Comparison of ENCODE assay signal across 27 cellular contexts in the genomic region with DNA sequence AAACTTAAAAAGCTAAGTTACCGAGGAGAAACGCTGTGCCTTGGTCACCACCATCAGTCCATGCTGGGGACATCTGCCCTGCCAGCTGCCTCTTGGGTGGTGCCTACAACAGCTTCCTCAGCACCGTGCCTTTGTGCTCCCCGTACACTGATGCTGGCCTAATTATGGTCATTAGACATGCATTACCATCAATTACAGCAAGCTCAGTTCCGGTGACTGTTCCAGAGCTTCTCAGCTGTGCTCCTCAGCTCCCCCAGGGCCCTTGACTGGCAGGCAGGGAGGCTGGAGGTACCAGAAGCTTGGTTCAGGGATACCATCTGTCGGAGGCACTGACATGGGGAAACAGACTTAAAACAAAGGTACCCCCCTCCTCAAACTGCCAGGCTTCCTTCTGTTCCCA. TPM values are rescaled to one million over a fixed set of nuclear protein-coding genes. Genes with fewer than 3 reads are reported as not detected.
DNase-seq lines count a peak whose midpoint lies in the region; ATAC-seq and TF ChIP-seq lines count a peak whose summit lies in the region.
"Had no signal": no experiment of that assay in that cellular context is flagged by ENCODE, and none has a peak within 500 bp of the region (broad histone marks: within the 10 kb centered on the region; RNA-seq: fewer than 3 reads in every experiment).

No MANE protein-coding gene starts in this region.

- 89 to 90% methylated on average over 6 of the region's 6 CpGs for WGBS in thyroid gland, 2 donors

- ATAC-seq in activated CD8-positive, alpha-beta memory T cell treated with anti-CD3 and anti-CD28 coated beads, Interleukin-2, amount 10 ng/mL, durations not matched to agents 7 days and 5 days, result no peak
- ATAC-seq: GM12878; left ventricle myocardium superior; natural killer cell; stimulated activated memory B cell treated with anti-CD40 and anti-IgM and Interleukin-4, amounts not matched to agents 10 μg/mL and 1 μg/mL and 100 μg/mL, for 72 hours; WTC11 had no signal

- no peak overlapping the region for H3K4me3 Mint-ChIP-seq in activated CD8-positive, alpha-beta memory T cell treated with anti-CD3 and anti-CD28 coated beads, Interleukin-2, amount 10 ng/mL, durations not matched to agents 7 days and 5 days
- H3K4me3 Mint-ChIP-seq: activated naive CD8-positive, alpha-beta T cell; dendritic cell treated with granulocyte-macrophage colony-stimulating factor and Interleukin-4, amounts not matched to agents 40 ng/mL and 50 ng/mL, for 4 days; natural killer cell; stimulated activated memory B cell treated with anti-CD40 and anti-IgM and Interleukin-4, amounts not matched to agents 10 μg/mL and 1 μg/mL and 100 μg/mL, for 72 hours; T-helper 2 cell treated with Interferon-gamma antibody and Interleukin-4, amounts not matched to agents 5 μg/mL and 100 μg/mL, for 36 hours; WTC11 had no signal

- no peak overlapping the region for H3K4me2 ChIP-seq in Karpas-422 (ENCODE audit: low read depth, low read length, poor library complexity, severe bottlenecking)
- H3K4me2 ChIP-seq: BLaER1 had no signal

- no peak overlapping the region for H3K9ac ChIP-seq in Karpas-422 (ENCODE audit: low read length)
- H3K9ac ChIP-seq: BLaER1 had no signal

- no peak overlapping the region for H3K4me3 ChIP-seq in Karpas-422 (ENCODE audit: low read length)
- no peak overlapping the region for H3K4me3 ChIP-seq in thyroid gland (replicated peaks in 1 of 3)
- H3K4me3 ChIP-seq: BLaER1, GM12878, HAP-1, suprapubic skin had no signal

- H3K36me3 Mint-ChIP-seq in activated CD8-positive, alpha-beta memory T cell treated with anti-CD3 and anti-CD28 coated beads, Interleukin-2, amount 10 ng/mL, durations not matched to agents 7 days and 5 days, result peaks cover 10% of the 10 kb centered on the region
- H3K36me3 Mint-ChIP-seq: activated naive CD8-positive, alpha-beta T cell; natural killer cell; WTC11 had no signal

- H3K27me3 Mint-ChIP-seq in activated CD8-positive, alpha-beta memory T cell treated with anti-CD3 and anti-CD28 coated beads, Interleukin-2, amount 10 ng/mL, durations not matched to agents 7 days and 5 days, result no peaks in the 10 kb centered on the region
- H3K27me3 Mint-ChIP-seq: activated naive CD8-positive, alpha-beta T cell; dendritic cell treated with granulocyte-macrophage colony-stimulating factor and Interleukin-4, amounts not matched to agents 40 ng/mL and 50 ng/mL, for 4 days; stimulated activated memory B cell treated with anti-CD40 and anti-IgM and Interleukin-4, amounts not matched to agents 10 μg/mL and 1 μg/mL and 100 μg/mL, for 72 hours had no signal

- no peaks in the 10 kb centered on the region for H4K20me1 ChIP-seq in Karpas-422 (ENCODE audit: insufficient read depth, low read depth, low read length)
- H4K20me1 ChIP-seq: BLaER1 had no signal

- no peaks in the 10 kb centered on the region for H3K9me2 ChIP-seq in Karpas-422 (replicated peaks; ENCODE audit: insufficient read depth, low read length)

- TF ChIP-seq CTCF in thyroid gland (IDR thresholded peaks at IDR 0.05), result no peak

- TF ChIP-seq POLR2A in thyroid gland (IDR thresholded peaks at IDR 0.05), result no peak

- CTCF ChIA-PET in activated CD8-positive, alpha-beta memory T cell treated with anti-CD3 and anti-CD28 coated beads, Interleukin-2, amount 10 ng/mL, durations not matched to agents 7 days and 5 days (lab: Charles Lee), result interaction anchor here (0.9 to 2.3 kb wide), 4 partner anchors 18 to 66 kb away, joined by 3 to 6 read pairs (median 3); no protein-coding TSS in a partner anchor

- H3K27ac Mint-ChIP-seq in activated CD8-positive, alpha-beta memory T cell treated with anti-CD3 and anti-CD28 coated beads, Interleukin-2, amount 10 ng/mL, durations not matched to agents 7 days and 5 days, result no peak overlapping the region
- H3K27ac Mint-ChIP-seq: activated naive CD8-positive, alpha-beta T cell; activated T-helper 2 cell treated with anti-CD3 and anti-CD28 coated beads, Interferon-gamma antibody, Interleukin-2, Interleukin-4, amounts not matched to agents 10 μg/mL and 5 μg/mL and 100 μg/mL, durations not matched to agents 14 hours and 24 hours and 36 hours; dendritic cell treated with granulocyte-macrophage colony-stimulating factor and Interleukin-4, amounts not matched to agents 40 ng/mL and 50 ng/mL, for 4 days; natural killer cell; stimulated activated memory B cell treated with anti-CD40 and anti-IgM and Interleukin-4, amounts not matched to agents 10 μg/mL and 1 μg/mL and 100 μg/mL, for 72 hours; T-helper 2 cell treated with Interferon-gamma antibody and Interleukin-4, amounts not matched to agents 5 μg/mL and 100 μg/mL, for 36 hours; WTC11 had no signal

- H3K4me1 ChIP-seq in Karpas-422 (ENCODE audit: low read length), result no peaks in the 10 kb centered on the region
- H3K4me1 ChIP-seq in thyroid gland, result no peaks in the 10 kb centered on the region
- H3K4me1 ChIP-seq: BLaER1, Caco-2, HAP-1, suprapubic skin had no signal

- H3K36me3 ChIP-seq in Karpas-422 (ENCODE audit: insufficient read depth, low read length), result no peaks in the 10 kb centered on the region
- H3K36me3 ChIP-seq in thyroid gland, result no peaks in the 10 kb centered on the region
- H3K36me3 ChIP-seq: BLaER1, HAP-1, suprapubic skin had no signal

- no peak overlapping the region for H2AFZ ChIP-seq in Karpas-422 (ENCODE audit: low read length)

- DNase-seq in Ammon's horn (ENCODE audit: low spot score), result peak; percentile 15
- peak; percentile 94 for DNase-seq in NCI-H1436 (lab: John Stamatoyannopoulos, UW)
- DNase-seq in NCI-H2227 treated with DMSO at 0.1 percent for 48 hours (lab: John Stamatoyannopoulos, UW), result peak; percentile 52
- peak; percentile 61 for DNase-seq in SK-N-DZ (ENCODE audit: low spot score)
- no peak for DNase-seq in iPS-NIHi11 (ENCODE audit: low spot score)
- DNase-seq in Karpas-422, result no peak
- no peak for DNase-seq in thyroid gland
- no peak for DNase-seq in activated CD8-positive, alpha-beta memory T cell treated with anti-CD3 and anti-CD28 coated beads, Interleukin-2, amount 10 ng/mL, durations not matched to agents 7 days and 5 days
- DNase-seq: activated CD4-positive, alpha-beta T cell treated with anti-CD3 and anti-CD28 coated beads, Interleukin-2, amount 50 U/mL, for 4 hours; activated CD8-positive, alpha-beta memory T cell treated with anti-CD3 and anti-CD28 coated beads, Interleukin-2, amount 50 U/mL, for 4 hours; Caco-2; central memory CD4-positive, alpha-beta T cell; left ventricle myocardium superior; midbrain; natural killer cell had no signal

- H3K9me3 ChIP-seq in Karpas-422 (ENCODE audit: low read length) (no peaks in the 10 kb centered on the region), thyroid gland (no peaks in the 10 kb centered on the region)
- H3K9me3 ChIP-seq: BLaER1, Caco-2, HAP-1, suprapubic skin had no signal

- H3K27ac ChIP-seq in Karpas-422 (ENCODE audit: low read length) (no peak overlapping the region), thyroid gland (no peak overlapping the region)
- H3K27ac ChIP-seq: BLaER1, HL-60, RWPE1, suprapubic skin had no signal

- no peaks in the 10 kb centered on the region for H3K79me2 ChIP-seq in Karpas-422 (ENCODE audit: low read length)

- intact Hi-C loops in thyroid gland (cut with DNase I), result no loop called here

- H3K27me3 ChIP-seq in Karpas-422 (ENCODE audit: low read length) (no peaks in the 10 kb centered on the region), thyroid gland (no peaks in the 10 kb centered on the region)
- H3K27me3 ChIP-seq: BLaER1, suprapubic skin had no signal

- H3K9me3 Mint-ChIP-seq in activated CD8-positive, alpha-beta memory T cell treated with anti-CD3 and anti-CD28 coated beads, Interleukin-2, amount 10 ng/mL, durations not matched to agents 7 days and 5 days (ENCODE audit: low read depth), result no peaks in the 10 kb centered on the region
- H3K9me3 Mint-ChIP-seq: activated T-helper 2 cell treated with anti-CD3 and anti-CD28 coated beads, Interferon-gamma antibody, Interleukin-2, Interleukin-4, amounts not matched to agents 10 μg/mL and 5 μg/mL and 100 μg/mL, durations not matched to agents 14 hours and 24 hours and 36 hours; dendritic cell treated with granulocyte-macrophage colony-stimulating factor and Interleukin-4, amounts not matched to agents 40 ng/mL and 50 ng/mL, for 4 days; natural killer cell; stimulated activated memory B cell treated with anti-CD40 and anti-IgM and Interleukin-4, amounts not matched to agents 10 μg/mL and 1 μg/mL and 100 μg/mL, for 72 hours; T-helper 2 cell treated with Interferon-gamma antibody and Interleukin-4, amounts not matched to agents 5 μg/mL and 100 μg/mL, for 36 hours; WTC11 had no signal

- peaks cover 17% of the 10 kb centered on the region for H3K4me1 Mint-ChIP-seq in activated CD8-positive, alpha-beta memory T cell treated with anti-CD3 and anti-CD28 coated beads, Interleukin-2, amount 10 ng/mL, durations not matched to agents 7 days and 5 days

RNA-seq across cellular contexts. Expression of a gene that starts 40.2 kb away (rescaled TPM):
- polyA plus RNA-seq in SK-N-DZ (2014; cell fraction: cytosol; rRNA removed), result 1.1 and 1.8 TPM in 2 replicates
- polyA plus RNA-seq in SK-N-DZ (2014; cell fraction: nucleus; rRNA removed), result 2.3 and 3.6 TPM in 2 replicates
- total RNA-seq in Karpas-422 (2014; rRNA removed; shearing (Covaris generic); ENCODE audit: low replicate concordance), result 0.15 and 0.87 TPM in 2 replicates
- 1 to 10 TPM in 3 of 4 donors, under 1 TPM in 1; 0.63 to 4.2 (median 2.4) TPM for total RNA-seq in thyroid gland
- under 1 TPM; 0.12 to 0.15 TPM for total RNA-seq in activated CD8-positive, alpha-beta memory T cell treated with anti-CD3 and anti-CD28 coated beads, Interleukin-2, amount 10 ng/mL, durations not matched to agents 7 days and 5 days

RNA-seq across cellular contexts. Expression of a gene that starts 40.2 kb away (rescaled TPM):
- 2.2 and 5.2 TPM in 2 replicates for polyA plus RNA-seq in SK-N-DZ (2014; cell fraction: cytosol; rRNA removed)
- 11.2 and 13.7 TPM in 2 replicates for polyA plus RNA-seq in SK-N-DZ (2014; cell fraction: nucleus; rRNA removed)
- 0.25 TPM in 1 of 2 replicates, not detected in the other for total RNA-seq in Karpas-422 (2014; rRNA removed; shearing (Covaris generic); ENCODE audit: low replicate concordance)
- total RNA-seq in thyroid gland, result 10 to 100 TPM; 22.5 to 62.4 (median 38.4) TPM
- 10 to 100 TPM; 39.9 to 62.3 TPM for total RNA-seq in activated CD8-positive, alpha-beta memory T cell treated with anti-CD3 and anti-CD28 coated beads, Interleukin-2, amount 10 ng/mL, durations not matched to agents 7 days and 5 days

RNA-seq across cellular contexts. Expression of a gene that starts 49.5 kb away (rescaled TPM):
- polyA plus RNA-seq in SK-N-DZ (2014; cell fraction: cytosol; rRNA removed), result 1.3 and 2.1 TPM in 2 replicates
- 8.0 and 27.0 TPM in 2 replicates for polyA plus RNA-seq in SK-N-DZ (2014; cell fraction: nucleus; rRNA removed)
- total RNA-seq in Karpas-422 (2014; rRNA removed; shearing (Covaris generic); ENCODE audit: low replicate concordance), result 7.9 and 11.4 TPM in 2 replicates
- total RNA-seq in thyroid gland, result 1 to 10 TPM in 3 of 4 donors, not detected in 1; 1.9 to 7.2 (median 2.6) TPM
- 1 to 10 TPM; 7.4 to 9.9 TPM for total RNA-seq in activated CD8-positive, alpha-beta memory T cell treated with anti-CD3 and anti-CD28 coated beads, Interleukin-2, amount 10 ng/mL, durations not matched to agents 7 days and 5 days

RNA-seq across cellular contexts. Expression of a gene that starts 49.8 kb away (rescaled TPM):
- 35.3 and 41.9 TPM in 2 replicates for polyA plus RNA-seq in SK-N-DZ (2014; cell fraction: cytosol; rRNA removed)
- polyA plus RNA-seq in SK-N-DZ (2014; cell fraction: nucleus; rRNA removed), result 421 and 484 TPM in 2 replicates
- 18.9 and 22.0 TPM in 2 replicates for total RNA-seq in Karpas-422 (2014; rRNA removed; shearing (Covaris generic); ENCODE audit: low replicate concordance)
- 10 to 100 TPM; 10.2 to 35.2 (median 22.9) TPM for total RNA-seq in thyroid gland
- 10 to 100 TPM; 39.4 to 46.1 TPM for total RNA-seq in activated CD8-positive, alpha-beta memory T cell treated with anti-CD3 and anti-CD28 coated beads, Interleukin-2, amount 10 ng/mL, durations not matched to agents 7 days and 5 days

Comparison
In these comparisons a context has a peak if more than half of its experiments do, and no peak if none do; other contexts are left out.
1. DNase-seq: peak in Ammon's horn (single experiment), NCI-H1436 (single experiment), NCI-H2227 treated with DMSO at 0.1 percent for 48 hours (single experiment) and SK-N-DZ (single experiment); none in iPS-NIHi11 (single experiment), Karpas-422 (single experiment), thyroid gland (0 of 2) and activated CD8-positive, alpha-beta memory T cell treated with anti-CD3 and anti-CD28 coated beads, Interleukin-2, amount 10 ng/mL, durations not matched to agents 7 days and 5 days (single experiment).
2. RNA of a gene that starts 40.2 kb away (total RNA-seq): 39.9 to 62.3 TPM in activated CD8-positive, alpha-beta memory T cell treated with anti-CD3 and anti-CD28 coated beads, Interleukin-2, amount 10 ng/mL, durations not matched to agents 7 days and 5 days and 22.5 to 62.4 TPM in thyroid gland; 0.25 TPM in Karpas-422; every median in the first group is over 10 times any median in the second.